Comparison of ENCODE assay signal across 8 cellular contexts in genomic region chr4:158817562-158818370, GRCh38. TPM values are rescaled to one million over a fixed set of nuclear protein-coding genes. Genes with fewer than 3 reads are reported as not detected.
DNase-seq lines count a peak whose midpoint lies in the region; ATAC-seq, FAIRE-seq and TF ChIP-seq lines count a peak whose summit lies in the region.

No MANE protein-coding gene starts in this region.

- H3K27me3 ChIP-seq in right lobe of liver (no peaks in the 10 kb centered on the region), neuronal stem cell (ENCODE audit: control insufficient read depth in 3 of 3, insufficient read depth in 3 of 3, low read depth in 1 of 3, low read length in 3 of 3) (no peaks in the 10 kb centered on the region), esophagus squamous epithelium (no peaks in the 10 kb centered on the region)

- H2BK5ac ChIP-seq in neuronal stem cell (ENCODE audit: low read length): no peak overlapping the region

- H3K4me2 ChIP-seq in neuronal stem cell (ENCODE audit: insufficient read depth, low read length, poor library complexity, severe bottlenecking): no peak overlapping the region

- no peak overlapping the region for H2AFZ ChIP-seq in neuronal stem cell (ENCODE audit: low read length)

- H3K23ac ChIP-seq in neuronal stem cell (ENCODE audit: low read depth, low read length, poor library complexity): no peak overlapping the region

- peak; percentile 78 for FAIRE-seq in GM18507 (lab: Jason Lieb, UNC)

- H2AK5ac ChIP-seq in neuronal stem cell (ENCODE audit: low read depth, low read length): no peak overlapping the region

- no peak overlapping the region for H4K91ac ChIP-seq in neuronal stem cell (ENCODE audit: low read depth, low read length, poor library complexity)

- no peak overlapping the region for H3K14ac ChIP-seq in neuronal stem cell (ENCODE audit: low read length)

- H2BK12ac ChIP-seq in neuronal stem cell (ENCODE audit: low read length): no peak overlapping the region

- ATAC-seq in HG02623 (IDR thresholded peaks at IDR 0.05; ENCODE audit: unreplicated experiment) (peak; percentile 56), right lobe of liver (peak in 1 of 4 donors; percentile 2), HG03025 (IDR thresholded peaks at IDR 0.05; ENCODE audit: low FRiP score, unreplicated experiment) (no peak)

- no peak overlapping the region for H4K8ac ChIP-seq in neuronal stem cell (ENCODE audit: low read depth, low read length)

- H3K79me1 ChIP-seq in neuronal stem cell (ENCODE audit: low read depth, low read length): peaks cover 1% of the 10 kb centered on the region

- H2BK120ac ChIP-seq in neuronal stem cell (ENCODE audit: low read depth, low read length): no peak overlapping the region

- H3K9me3 ChIP-seq in right lobe of liver (no peaks in the 10 kb centered on the region), neuronal stem cell (replicated peaks in 1 of 2; ENCODE audit: control insufficient read depth in 2 of 2, insufficient read depth in 1 of 2, low read depth in 1 of 2, low read length in 2 of 2) (no peaks in the 10 kb centered on the region), esophagus squamous epithelium (no peaks in the 10 kb centered on the region)

- H3K4me3 ChIP-seq in right lobe of liver: no peak overlapping the region
- no peak overlapping the region for H3K4me3 ChIP-seq in neuronal stem cell (ENCODE audit: low read length in 2 of 2)
- H3K4me3 ChIP-seq in esophagus squamous epithelium: no peak overlapping the region

- WGBS in right lobe of liver (ENCODE audit: insufficient coverage, low coverage, low lambda C conversion rate, missing lambda C conversion rate): 73% methylated on average over 8 of the region's 10 CpGs
- no CpG with 5 or more reads among the region's 10 CpGs for WGBS in neuronal stem cell (ENCODE audit: extremely low coverage in 2 of 2, insufficient read length in 2 of 2, insufficient replicate concordance in 1 of 2), 2 donors
- WGBS in esophagus squamous epithelium, 2 donors: 82% methylated on average over 7 to 9 of the region's 10 CpGs

- H3K4me1 ChIP-seq in right lobe of liver (peaks cover 0 to 69% (median 35%) of the 10 kb centered on the region in 4 donors), neuronal stem cell (ENCODE audit: control insufficient read depth in 2 of 2, insufficient read depth in 1 of 2, low read depth in 1 of 2, low read length in 2 of 2) (no peaks in the 10 kb centered on the region), esophagus squamous epithelium (peaks cover 0 to 41% (median 20%) of the 10 kb centered on the region in 3 donors)

- DNase-seq in GM18507 (ENCODE audit: extremely low spot score, insufficient read length, low read depth): no peak
- peak; percentile 68 for DNase-seq in OCI-M1 (lab: John Stamatoyannopoulos, UW)
- no peak for DNase-seq in right lobe of liver
- no peak for DNase-seq in NCI-H526 (lab: John Stamatoyannopoulos, UW)
- DNase-seq in neuronal stem cell (ENCODE audit: low spot score): no peak
- no peak for DNase-seq in esophagus squamous epithelium (lab: John Stamatoyannopoulos, UW)

- H3K18ac ChIP-seq in neuronal stem cell (ENCODE audit: low read length): no peak overlapping the region

- no peak overlapping the region for H3K9ac ChIP-seq in neuronal stem cell (ENCODE audit: low read depth, low read length, poor library complexity)

- H3K4ac ChIP-seq in neuronal stem cell (ENCODE audit: low read length): no peak overlapping the region

- peak overlapping the region; percentile 8 to 56 (median 49) for H3K27ac ChIP-seq in right lobe of liver
- H3K27ac ChIP-seq in neuronal stem cell (replicated peaks; ENCODE audit: low read length): no peak overlapping the region
- peak overlapping the region in 1 of 4 donors; percentile 50 for H3K27ac ChIP-seq in esophagus squamous epithelium

- TF ChIP-seq POLR2A in right lobe of liver (IDR thresholded peaks at IDR 0.05) (no peak), esophagus squamous epithelium (IDR thresholded peaks at IDR 0.05) (no peak)

- intact Hi-C loops in right lobe of liver (cut with DNase I) (no loop called here), esophagus squamous epithelium (cut with DNase I) (no loop called here)

- H2BK15ac ChIP-seq in neuronal stem cell (ENCODE audit: low read length): no peak overlapping the region

- no peak for TF ChIP-seq CTCF in right lobe of liver (IDR thresholded peaks at IDR 0.05)
- no peak for TF ChIP-seq CTCF in esophagus squamous epithelium (IDR thresholded peaks at IDR 0.05)

- no peaks in the 10 kb centered on the region for H3K36me3 ChIP-seq in right lobe of liver
- H3K36me3 ChIP-seq in neuronal stem cell (replicated peaks in 1 of 2; ENCODE audit: control insufficient read depth in 2 of 2, insufficient read depth in 2 of 2, low read length in 2 of 2): no peaks in the 10 kb centered on the region
- no peaks in the 10 kb centered on the region for H3K36me3 ChIP-seq in esophagus squamous epithelium

RNA-seq across cellular contexts. Expression of gene FNIP2, which starts 48.9 kb away (rescaled TPM):
- total RNA-seq in right lobe of liver: 10 to 100 TPM; 34.2 to 67.4 (median 37.8) TPM
- 5.8 TPM for polyA plus RNA-seq in neuronal stem cell (2013, experiment 1 of 2)
- 6.0 TPM for polyA plus RNA-seq in neuronal stem cell (2013, experiment 2 of 2)
- 10 to 100 TPM in 3 of 4 donors, 1 to 10 TPM in 1; 6.0 to 28.8 (median 12.4) TPM for total RNA-seq in esophagus squamous epithelium
